In genomic region chr1:221085712-221086111, GRCh38 we compare ENCODE assay signal across 25 cellular contexts.
DNase-seq lines count a peak whose midpoint lies in the region; ATAC-seq, FAIRE-seq and TF ChIP-seq lines count a peak whose summit lies in the region.
"Had no signal": no experiment of that assay in that cellular context is flagged by ENCODE, and none has a peak within 500 bp of the region (broad histone marks: within the 10 kb centered on the region; RNA-seq: fewer than 3 reads in every experiment).

No MANE protein-coding gene starts in this region.

- H3K9ac ChIP-seq in astrocyte (ENCODE audit: low read length): no peak overlapping the region
- H3K9ac ChIP-seq: BLaER1 had no signal

- H3K9me3 ChIP-seq in heart right ventricle (no peaks in the 10 kb centered on the region), astrocyte (ENCODE audit: insufficient read depth, low read depth, low read length) (no peaks in the 10 kb centered on the region)
- H3K9me3 ChIP-seq: BLaER1, left lung, right atrium auricular region, spleen, stomach, uterus had no signal

- H3K27me3 ChIP-seq in heart right ventricle (no peaks in the 10 kb centered on the region), astrocyte (ENCODE audit: insufficient read depth, low read length) (no peaks in the 10 kb centered on the region)
- H3K27me3 ChIP-seq: BLaER1, left lung, right atrium auricular region, spleen, stomach, uterus had no signal

- intact Hi-C loops in Right ventricle myocardium superior (cut with DNase I) (no loop called here), heart right ventricle (cut with DNase I) (no loop called here)

- no peak for DNase-seq in Right ventricle myocardium superior
- DNase-seq in heart right ventricle: no peak
- DNase-seq in HEK293T (ENCODE audit: extremely low spot score): peak; percentile 45
- DNase-seq in astrocyte (ENCODE audit: low read depth): peak; percentile 13
- no peak for DNase-seq in midbrain (lab: John Stamatoyannopoulos, UW)
- no peak for DNase-seq in activated CD4-positive, CD25-positive, alpha-beta regulatory T cell treated with anti-CD3 and anti-CD28 coated beads, Interleukin-2, amount 50 U/mL, for 72 hours
- no peak for DNase-seq in SHP77 (lab: John Stamatoyannopoulos, UW)
- DNase-seq: activated CD4-positive, alpha-beta T cell treated with anti-CD3 and anti-CD28 coated beads for 4 hours; activated naive CD4-positive, alpha-beta T cell treated with anti-CD3 and anti-CD28 coated beads, Interleukin-2, amount 50 U/mL, for 16 hours; left lung; NCI-H146; NCI-H345; NCI-H69; posterior cingulate gyrus; spleen; stimulated activated CD8-positive, alpha-beta memory T cell treated with anti-CD3 and anti-CD28 coated beads, Interleukin-4, amount 100 ng/mL, for 48 hours; stomach; uterus had no signal

- no peak overlapping the region for H3K4me2 ChIP-seq in astrocyte (ENCODE audit: low read length)
- H3K4me2 ChIP-seq: BLaER1 had no signal

- peaks cover 0 to 3% (median 0%) of the 10 kb centered on the region in 9 donors for H3K4me1 ChIP-seq in heart right ventricle
- H3K4me1 ChIP-seq in astrocyte (ENCODE audit: insufficient read depth, low read length): peaks cover 4% of the 10 kb centered on the region
- no peaks in the 10 kb centered on the region for H3K4me1 ChIP-seq in urinary bladder (ENCODE audit: insufficient read depth)
- H3K4me1 ChIP-seq: BLaER1, right atrium auricular region, stomach, uterus had no signal

- peak; percentile 23 for FAIRE-seq in astrocyte (lab: Jason Lieb, UNC)
- FAIRE-seq: bronchial epithelial cell, islet of Langerhans had no signal

- CTCF ChIA-PET in HEK293T (lab: Yijun Ruan, JAX): no interaction called here

- H3K4me3 ChIP-seq in heart right ventricle: no peak overlapping the region
- H3K4me3 ChIP-seq in astrocyte (ENCODE audit: insufficient read depth, low read depth, low read length): no peak overlapping the region
- H3K4me3 ChIP-seq in urinary bladder (ENCODE audit: low read depth, low read length): no peak overlapping the region
- H3K4me3 ChIP-seq: BLaER1, left lung, right atrium auricular region, spleen, stomach, uterus had no signal

- no peaks in the 10 kb centered on the region for H4K20me1 ChIP-seq in astrocyte (ENCODE audit: insufficient read depth, low read length)
- H4K20me1 ChIP-seq: BLaER1 had no signal

- H3K27ac Mint-ChIP-seq in astrocyte (ENCODE audit: unreplicated experiment): no peak overlapping the region
- H3K27ac Mint-ChIP-seq: activated T-helper 2 cell treated with anti-CD3 and anti-CD28 coated beads, Interferon-gamma antibody, Interleukin-2, Interleukin-4, amounts not matched to agents 10 μg/mL and 5 μg/mL and 100 μg/mL, durations not matched to agents 14 hours and 24 hours and 36 hours had no signal

- H3K27ac ChIP-seq in heart right ventricle (peak overlapping the region in 1 of 10 donors; percentile 16), astrocyte (ENCODE audit: low read depth, low read length) (no peak overlapping the region), urinary bladder (ENCODE audit: low read depth) (peak overlapping the region; percentile 10)
- H3K27ac ChIP-seq: BLaER1, left lung, right atrium auricular region, spleen, stomach, uterus had no signal

- 74 to 81% methylated on average over 1 of the region's 1 CpG for WGBS in heart right ventricle, 2 donors
- WGBS in urinary bladder: 32% methylated on average over 1 of the region's 1 CpG

- H3K36me3 Mint-ChIP-seq in astrocyte (ENCODE audit: low read depth, unreplicated experiment): no peaks in the 10 kb centered on the region

- no peak overlapping the region for H3K4me3 Mint-ChIP-seq in astrocyte (ENCODE audit: unreplicated experiment)

- H3K4me1 Mint-ChIP-seq in astrocyte (ENCODE audit: low read depth, unreplicated experiment): peaks cover 7% of the 10 kb centered on the region

- peak; percentile 38 for ATAC-seq in Right ventricle myocardium superior (ENCODE audit: poor library complexity)
- ATAC-seq in heart right ventricle: no peak
- ATAC-seq: HCT116, left lung had no signal

- TF ChIP-seq CTCF in heart right ventricle (IDR thresholded peaks at IDR 0.05): no peak
- TF ChIP-seq CTCF in astrocyte (IDR thresholded peaks at IDR 0.05; ENCODE audit: insufficient read depth, low read depth, low read length): no peak

- H3K9me3 Mint-ChIP-seq in astrocyte (ENCODE audit: unreplicated experiment): no peaks in the 10 kb centered on the region

- no peaks in the 10 kb centered on the region for H3K79me2 ChIP-seq in astrocyte (ENCODE audit: insufficient read depth, low read length)

- no peaks in the 10 kb centered on the region for H3K36me3 ChIP-seq in heart right ventricle
- H3K36me3 ChIP-seq in astrocyte (ENCODE audit: insufficient read depth, low read length): no peaks in the 10 kb centered on the region
- H3K36me3 ChIP-seq in urinary bladder (ENCODE audit: insufficient read depth): no peaks in the 10 kb centered on the region
- H3K36me3 ChIP-seq: BLaER1, left lung, right atrium auricular region, spleen, stomach, uterus had no signal

- no peak overlapping the region for H2AFZ ChIP-seq in astrocyte (ENCODE audit: low read depth, low read length)

- POLR2A ChIA-PET in HEK293T (lab: Yijun Ruan, JAX): interaction anchor here (0.5 kb wide), 1 partner anchor 96 kb away, joined by 3 read pairs; no protein-coding TSS in a partner anchor

- peaks cover 2% of the 10 kb centered on the region for H3K27me3 Mint-ChIP-seq in astrocyte (ENCODE audit: low read depth, unreplicated experiment)

TF ChIP-seq in HEK293T, 16 proteins besides CTCF, POLR2A, EP300 and RAD21:
- TF ChIP-seq FOXA1 (IDR thresholded peaks at IDR 0.05) (peak; percentile 87; the same call in 1 of the 2 replicates), PKNOX1 (IDR thresholded peaks at IDR 0.05) (peak; percentile 97), TARDBP (IDR thresholded peaks at IDR 0.05) (no peak), ZNF384 (IDR thresholded peaks at IDR 0.05) (no peak; the same call in 1 of the 2 replicates), BHLHE40 (IDR thresholded peaks at IDR 0.05; ENCODE audit: borderline replicate concordance) (no peak), FOXK2 (IDR thresholded peaks at IDR 0.05) (peak; percentile 76; the same call in 1 of the 2 replicates), CTBP1 (IDR thresholded peaks at IDR 0.05; ENCODE audit: borderline replicate concordance) (peak; percentile 98), ARNT (IDR thresholded peaks at IDR 0.05) (peak; percentile 78; the same call in 1 of the 2 replicates), LEF1 (IDR thresholded peaks at IDR 0.05; ENCODE audit: borderline replicate concordance) (peak; percentile 89; the same call in 1 of the 2 replicates), ELF4 (IDR thresholded peaks at IDR 0.05) (no peak), FOXM1 (IDR thresholded peaks at IDR 0.05; ENCODE audit: borderline replicate concordance) (peak; percentile 34; the same call in 1 of the 2 replicates)
TF ChIP-seq in HEK293T: peak in this region for 7.

Comparison
In these comparisons a context has a peak if more than half of its experiments do, and no peak if none do; other contexts are left out.
1. DNase-seq: peak in HEK293T (single experiment) and astrocyte (single experiment); none in Right ventricle myocardium superior (single experiment), heart right ventricle (0 of 2), midbrain (single experiment), activated CD4-positive, CD25-positive, alpha-beta regulatory T cell treated with anti-CD3 and anti-CD28 coated beads, Interleukin-2, amount 50 U/mL, for 72 hours (single experiment) and SHP77 (0 of 2).